Comparison of ENCODE assay signal across 8 cellular contexts in the genomic region with DNA sequence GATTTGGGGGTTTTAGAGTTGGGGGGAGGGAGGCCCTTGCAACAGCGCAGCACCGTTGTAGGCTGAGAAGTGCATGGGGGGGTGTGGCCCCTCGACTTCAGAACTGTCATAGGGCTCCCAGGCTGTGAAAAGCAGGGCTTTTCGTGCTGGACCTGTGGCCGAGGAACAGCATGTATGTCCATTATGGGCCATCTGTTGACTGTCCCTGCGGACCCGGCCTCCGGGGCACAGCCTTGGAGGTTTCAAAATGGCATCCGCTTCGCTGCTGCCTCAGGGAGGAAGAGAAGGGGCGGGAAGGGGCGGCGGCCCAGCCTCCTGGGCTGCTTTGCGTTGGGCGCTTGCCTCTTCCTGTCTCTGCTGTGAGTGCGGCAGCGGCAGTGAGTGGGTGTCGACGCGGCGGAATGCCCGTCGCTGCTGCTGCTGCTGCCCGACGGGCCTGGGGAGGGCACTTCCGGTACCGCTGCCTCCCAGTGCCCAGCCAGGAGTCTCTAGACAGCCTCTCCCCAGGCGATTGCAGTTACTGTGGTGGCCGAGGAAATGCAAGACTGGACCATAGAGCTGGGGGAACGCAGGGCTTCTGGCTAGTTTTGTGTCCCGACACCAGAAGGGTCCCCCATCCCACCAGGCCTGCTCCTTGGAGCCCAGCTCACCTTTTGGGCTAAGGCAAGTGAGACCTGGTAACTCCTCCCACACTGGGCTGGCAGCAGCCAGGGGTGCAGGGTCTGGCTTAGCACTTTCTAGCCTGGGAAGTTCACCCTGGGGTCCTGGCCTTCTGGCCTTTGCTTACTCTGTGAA. TPM values are rescaled to one million over a fixed set of nuclear protein-coding genes. Genes with fewer than 3 reads are reported as not detected.
DNase-seq lines count a peak whose midpoint lies in the region; FAIRE-seq and TF ChIP-seq lines count a peak whose summit lies in the region.

No MANE protein-coding gene starts in this region.

- intact Hi-C loops in activated CD4-positive, alpha-beta T cell treated with anti-CD3 and anti-CD28 coated beads, Interleukin-2, amount 10 ng/mL, durations not matched to agents 24 days and 14 days (cut with micrococcal nuclease) = loop anchor here (1.0 to 5.0 kb wide), 8 partner anchors 8 to 1521 kb away; a partner anchor contains a TSS

- peak overlapping the region; percentile 94 for H3K27ac Mint-ChIP-seq in activated CD4-positive, alpha-beta T cell treated with anti-CD3 and anti-CD28 coated beads, Interleukin-2, amount 10 ng/mL, durations not matched to agents 24 days and 14 days

- H3K27ac ChIP-seq in coronary artery = peak overlapping the region; percentile 91 to 93
- peak overlapping the region; percentile 89 to 91 for H3K27ac ChIP-seq in liver (ENCODE audit: low read depth in 1 of 2, low read length in 2 of 2)

- H3K4me1 Mint-ChIP-seq in activated CD4-positive, alpha-beta T cell treated with anti-CD3 and anti-CD28 coated beads, Interleukin-2, amount 10 ng/mL, durations not matched to agents 24 days and 14 days = peaks cover 46% of the 10 kb centered on the region

- H3K27me3 Mint-ChIP-seq in activated CD4-positive, alpha-beta T cell treated with anti-CD3 and anti-CD28 coated beads, Interleukin-2, amount 10 ng/mL, durations not matched to agents 24 days and 14 days = no peaks in the 10 kb centered on the region

- H3K4me3 Mint-ChIP-seq in activated CD4-positive, alpha-beta T cell treated with anti-CD3 and anti-CD28 coated beads, Interleukin-2, amount 10 ng/mL, durations not matched to agents 24 days and 14 days = peak overlapping the region; percentile 99

- no peak for TF ChIP-seq CTCF in coronary artery (IDR thresholded peaks at IDR 0.05)
- TF ChIP-seq CTCF in liver (IDR thresholded peaks at IDR 0.05; ENCODE audit: low read depth, low read length, missing input control) = no peak

- H3K4me3 ChIP-seq in coronary artery (peak overlapping the region; percentile 97), liver (ENCODE audit: low read depth in 1 of 3, low read length in 3 of 3) (peak overlapping the region; percentile 70 to 83 (median 80))

- WGBS in liver = 10% methylated on average over 31 of the region's 31 CpGs

- no peak for TF ChIP-seq RAD21 in liver (IDR thresholded peaks at IDR 0.05)

- H3K36me3 Mint-ChIP-seq in activated CD4-positive, alpha-beta T cell treated with anti-CD3 and anti-CD28 coated beads, Interleukin-2, amount 10 ng/mL, durations not matched to agents 24 days and 14 days (ENCODE audit: low read depth) = peaks cover 27% of the 10 kb centered on the region

- H3K36me3 ChIP-seq in liver (ENCODE audit: control insufficient read depth in 4 of 4, insufficient read depth in 3 of 4, low read depth in 1 of 4, low read length in 3 of 4) = no peaks in the 10 kb centered on the region

- no peak for FAIRE-seq in H54 (lab: Jason Lieb, UNC)

- H3K9me3 ChIP-seq in liver (ENCODE audit: control insufficient read depth in 4 of 4, low read length in 3 of 4) = no peaks in the 10 kb centered on the region

- no peaks in the 10 kb centered on the region for H3K27me3 ChIP-seq in liver (ENCODE audit: control insufficient read depth in 4 of 4, insufficient read depth in 4 of 4, low read length in 3 of 4)

- peak overlapping the region; percentile 77 to 86 for H3K9ac ChIP-seq in liver (ENCODE audit: low read depth in 1 of 2, low read length in 2 of 2)

- peaks cover 18 to 63% (median 48%) of the 10 kb centered on the region in 4 donors for H3K4me1 ChIP-seq in liver (ENCODE audit: control insufficient read depth in 4 of 4, insufficient read depth in 4 of 4, low read length in 3 of 4)

- no peaks in the 10 kb centered on the region for H3K9me3 Mint-ChIP-seq in activated CD4-positive, alpha-beta T cell treated with anti-CD3 and anti-CD28 coated beads, Interleukin-2, amount 10 ng/mL, durations not matched to agents 24 days and 14 days

- DNase-seq in ELF-1 (ENCODE audit: low read depth, low spot score) = peak; percentile 90
- peak; percentile 88 for DNase-seq in H54 (ENCODE audit: insufficient read length, low spot score)
- DNase-seq in NCI-H345 treated with DMSO at 0.1 percent for 48 hours (lab: John Stamatoyannopoulos, UW; ENCODE audit: unreplicated experiment) = peak; percentile 16
- DNase-seq in activated CD4-positive, alpha-beta T cell treated with anti-CD3 and anti-CD28 coated beads, Interleukin-2, amount 10 ng/mL, durations not matched to agents 24 days and 14 days = peak; percentile 96
- peak; percentile 91 for DNase-seq in coronary artery (ENCODE audit: low spot score)
- DNase-seq in stimulated activated CD4-positive, alpha-beta T cell treated with anti-CD3 and anti-CD28 coated beads, Interleukin-4, amount 100 ng/mL, for 24 hours = peak; percentile 89
- DNase-seq in cerebellar cortex (ENCODE audit: low spot score) = no peak

- peak; percentile 61 for TF ChIP-seq POLR2A in H54 (IDR thresholded peaks at IDR 0.05; ENCODE audit: low read depth, low read length)

TF ChIP-seq in liver, 16 proteins besides CTCF, POLR2A, EP300 and RAD21 (continues in another document):
- no peak for TF ChIP-seq RXRA (IDR thresholded peaks at IDR 0.05)
- no peak for TF ChIP-seq FOXA1 (IDR thresholded peaks at IDR 0.05)
- no peak for TF ChIP-seq HNF4A (conservative IDR thresholded peaks at IDR 0.05)
- TF ChIP-seq, protein P1, sequence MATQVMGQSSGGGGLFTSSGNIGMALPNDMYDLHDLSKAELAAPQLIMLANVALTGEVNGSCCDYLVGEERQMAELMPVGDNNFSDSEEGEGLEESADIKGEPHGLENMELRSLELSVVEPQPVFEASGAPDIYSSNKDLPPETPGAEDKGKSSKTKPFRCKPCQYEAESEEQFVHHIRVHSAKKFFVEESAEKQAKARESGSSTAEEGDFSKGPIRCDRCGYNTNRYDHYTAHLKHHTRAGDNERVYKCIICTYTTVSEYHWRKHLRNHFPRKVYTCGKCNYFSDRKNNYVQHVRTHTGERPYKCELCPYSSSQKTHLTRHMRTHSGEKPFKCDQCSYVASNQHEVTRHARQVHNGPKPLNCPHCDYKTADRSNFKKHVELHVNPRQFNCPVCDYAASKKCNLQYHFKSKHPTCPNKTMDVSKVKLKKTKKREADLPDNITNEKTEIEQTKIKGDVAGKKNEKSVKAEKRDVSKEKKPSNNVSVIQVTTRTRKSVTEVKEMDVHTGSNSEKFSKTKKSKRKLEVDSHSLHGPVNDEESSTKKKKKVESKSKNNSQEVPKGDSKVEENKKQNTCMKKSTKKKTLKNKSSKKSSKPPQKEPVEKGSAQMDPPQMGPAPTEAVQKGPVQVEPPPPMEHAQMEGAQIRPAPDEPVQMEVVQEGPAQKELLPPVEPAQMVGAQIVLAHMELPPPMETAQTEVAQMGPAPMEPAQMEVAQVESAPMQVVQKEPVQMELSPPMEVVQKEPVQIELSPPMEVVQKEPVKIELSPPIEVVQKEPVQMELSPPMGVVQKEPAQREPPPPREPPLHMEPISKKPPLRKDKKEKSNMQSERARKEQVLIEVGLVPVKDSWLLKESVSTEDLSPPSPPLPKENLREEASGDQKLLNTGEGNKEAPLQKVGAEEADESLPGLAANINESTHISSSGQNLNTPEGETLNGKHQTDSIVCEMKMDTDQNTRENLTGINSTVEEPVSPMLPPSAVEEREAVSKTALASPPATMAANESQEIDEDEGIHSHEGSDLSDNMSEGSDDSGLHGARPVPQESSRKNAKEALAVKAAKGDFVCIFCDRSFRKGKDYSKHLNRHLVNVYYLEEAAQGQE (IDR thresholded peaks at IDR 0.05) = peak; percentile 30
- no peak for TF ChIP-seq FOXA2 (IDR thresholded peaks at IDR 0.05)
- TF ChIP-seq TAF1 (conservative IDR thresholded peaks at IDR 0.05) = peak; percentile 50
- TF ChIP-seq NR2F2 (IDR thresholded peaks at IDR 0.05) = peak; percentile 20
- TF ChIP-seq, protein P2, sequence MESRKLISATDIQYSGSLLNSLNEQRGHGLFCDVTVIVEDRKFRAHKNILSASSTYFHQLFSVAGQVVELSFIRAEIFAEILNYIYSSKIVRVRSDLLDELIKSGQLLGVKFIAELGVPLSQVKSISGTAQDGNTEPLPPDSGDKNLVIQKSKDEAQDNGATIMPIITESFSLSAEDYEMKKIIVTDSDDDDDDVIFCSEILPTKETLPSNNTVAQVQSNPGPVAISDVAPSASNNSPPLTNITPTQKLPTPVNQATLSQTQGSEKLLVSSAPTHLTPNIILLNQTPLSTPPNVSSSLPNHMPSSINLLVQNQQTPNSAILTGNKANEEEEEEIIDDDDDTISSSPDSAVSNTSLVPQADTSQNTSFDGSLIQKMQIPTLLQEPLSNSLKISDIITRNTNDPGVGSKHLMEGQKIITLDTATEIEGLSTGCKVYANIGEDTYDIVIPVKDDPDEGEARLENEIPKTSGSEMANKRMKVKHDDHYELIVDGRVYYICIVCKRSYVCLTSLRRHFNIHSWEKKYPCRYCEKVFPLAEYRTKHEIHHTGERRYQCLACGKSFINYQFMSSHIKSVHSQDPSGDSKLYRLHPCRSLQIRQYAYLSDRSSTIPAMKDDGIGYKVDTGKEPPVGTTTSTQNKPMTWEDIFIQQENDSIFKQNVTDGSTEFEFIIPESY (IDR thresholded peaks at IDR 0.05) = no peak
- TF ChIP-seq SP1 (IDR thresholded peaks at IDR 0.05) = no peak
- no peak for TF ChIP-seq HNF4G (IDR thresholded peaks at IDR 0.05)
- TF ChIP-seq YY1 (IDR thresholded peaks at IDR 0.05) = peak; percentile 95
- TF ChIP-seq EGR1 (IDR thresholded peaks at IDR 0.05; ENCODE audit: low read depth in 2 of 2) = peak; percentile 17 to 27

RNA-seq across cellular contexts. Expression of a gene that starts 1.9 kb away (rescaled TPM):
- 225 and 232 TPM in 2 replicates for total RNA-seq in activated CD4-positive, alpha-beta T cell treated with anti-CD3 and anti-CD28 coated beads, Interleukin-2, amount 10 ng/mL, durations not matched to agents 24 days and 14 days
- total RNA-seq in liver = 10 to 100 TPM; 58.3 to 65.0 TPM
- polyA plus RNA-seq in liver = 10 to 100 TPM; 59.5 to 86.3 TPM

RNA-seq across cellular contexts. Expression of a gene that starts 31.0 kb away (rescaled TPM):
- 0.45 and 0.82 TPM in 2 replicates for total RNA-seq in activated CD4-positive, alpha-beta T cell treated with anti-CD3 and anti-CD28 coated beads, Interleukin-2, amount 10 ng/mL, durations not matched to agents 24 days and 14 days
- total RNA-seq in liver = 1 to 10 TPM in 1 of 2 donors, under 1 TPM in 1; 0.56 to 1.5 TPM
- polyA plus RNA-seq in liver = 1 to 10 TPM in 1 of 2 donors, under 1 TPM in 1; 0.40 to 1.3 TPM

RNA-seq across cellular contexts. Expression of a gene that starts 32.9 kb away (rescaled TPM):
- total RNA-seq in activated CD4-positive, alpha-beta T cell treated with anti-CD3 and anti-CD28 coated beads, Interleukin-2, amount 10 ng/mL, durations not matched to agents 24 days and 14 days = not detected in 2 replicates
- total RNA-seq in liver = 100 to 1,000 TPM in 1 of 2 donors, 10 to 100 TPM in 1; 98.1 to 166 TPM
- 100 to 1,000 TPM; 114 to 180 TPM for polyA plus RNA-seq in liver

RNA-seq across cellular contexts. Expression of a gene that starts 40.9 kb away (rescaled TPM):
- not detected in 2 replicates for total RNA-seq in activated CD4-positive, alpha-beta T cell treated with anti-CD3 and anti-CD28 coated beads, Interleukin-2, amount 10 ng/mL, durations not matched to agents 24 days and 14 days
- under 1 TPM in 1 of 2 donors, not detected in 1; 0.08 TPM for total RNA-seq in liver
- under 1 TPM in 1 of 2 donors, not detected in 1; 0.03 TPM for polyA plus RNA-seq in liver

RNA-seq across cellular contexts. Expression of a gene that starts 46.5 kb away (rescaled TPM):
- total RNA-seq in activated CD4-positive, alpha-beta T cell treated with anti-CD3 and anti-CD28 coated beads, Interleukin-2, amount 10 ng/mL, durations not matched to agents 24 days and 14 days = not detected in 2 replicates
- under 1 TPM in 1 of 2 donors, not detected in 1; 0.08 TPM for total RNA-seq in liver
- polyA plus RNA-seq in liver = not detected

Comparison
In these comparisons a context has a peak if more than half of its experiments do, and no peak if none do; other contexts are left out.
1. RNA of a gene that starts 32.9 kb away (total RNA-seq): 98.1 to 166 TPM in liver; not detected in activated CD4-positive, alpha-beta T cell treated with anti-CD3 and anti-CD28 coated beads, Interleukin-2, amount 10 ng/mL, durations not matched to agents 24 days and 14 days; every median in the first group is over 10 times any median in the second.